27 cellular contexts compared by ENCODE assay signal in the genomic region with DNA sequence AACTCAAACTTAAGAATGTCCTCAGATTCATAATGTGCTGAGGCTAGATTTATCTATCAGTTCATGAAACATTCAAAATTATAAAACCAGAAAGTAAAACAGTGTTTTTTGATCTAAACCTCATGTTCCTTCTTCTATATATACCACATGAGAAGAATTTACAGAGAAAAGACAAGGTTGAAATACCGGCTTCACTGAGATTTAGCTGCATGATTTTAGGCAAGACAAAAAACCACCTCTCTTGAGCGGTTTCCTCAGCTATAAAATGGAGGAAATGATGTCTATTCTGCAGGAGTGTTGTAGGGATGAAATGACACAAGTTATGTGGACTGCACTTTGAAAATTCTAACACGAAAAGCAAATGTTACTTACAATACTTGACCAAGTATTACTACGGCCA.
"Had no signal": no experiment of that assay in that cellular context is flagged by ENCODE, and none has a peak within 500 bp of the region (broad histone marks: within the 10 kb centered on the region; RNA-seq: fewer than 3 reads in every experiment).

No MANE protein-coding gene starts in this region.

- H3K4me3 ChIP-seq: esophagus squamous epithelium, gastrocnemius medialis, heart right ventricle, left lung, lower lobe of right lung, mucosa of descending colon had no signal

- H3K27me3 Mint-ChIP-seq: dendritic cell treated with granulocyte-macrophage colony-stimulating factor and Interleukin-4, amounts not matched to agents 40 ng/mL and 50 ng/mL, for 4 days had no signal

- H3K36me3 Mint-ChIP-seq: mesothelial cell of epicardium, naive B cell had no signal

- ATAC-seq: effector memory CD8-positive, alpha-beta T cell; esophagus mucosa; gastrocnemius medialis; heart right ventricle; left cardiac atrium; left lung; left ventricle myocardium superior; lower lobe of right lung; mucosa of descending colon; naive thymus-derived CD8-positive, alpha-beta T cell had no signal

- FAIRE-seq: endometrium, islet of Langerhans had no signal

- H3K4me1 ChIP-seq: gastrocnemius medialis, heart right ventricle, left lung, lower lobe of right lung had no signal

- H3K4me3 Mint-ChIP-seq: dendritic cell treated with granulocyte-macrophage colony-stimulating factor and Interleukin-4, amounts not matched to agents 40 ng/mL and 50 ng/mL, for 4 days; effector memory CD8-positive, alpha-beta T cell; endodermal cell; mesothelial cell of epicardium; naive B cell had no signal

- H3K4me1 Mint-ChIP-seq: mesothelial cell of epicardium, naive B cell had no signal

- H3K27ac Mint-ChIP-seq: dendritic cell treated with granulocyte-macrophage colony-stimulating factor and Interleukin-4, amounts not matched to agents 40 ng/mL and 50 ng/mL, for 4 days; effector memory CD8-positive, alpha-beta T cell; endodermal cell; mesothelial cell of epicardium; naive B cell; naive thymus-derived CD8-positive, alpha-beta T cell had no signal

- H3K36me3 ChIP-seq: esophagus squamous epithelium, gastrocnemius medialis, heart right ventricle, left lung, lower lobe of right lung had no signal

- DNase-seq: cortex of kidney; effector CD8-positive, alpha-beta T cell; effector memory CD8-positive, alpha-beta T cell; endodermal cell; erythroblast; esophagus squamous epithelium; foreskin fibroblast; foreskin melanocyte; gastrocnemius medialis; glutamatergic neuron; head of caudate nucleus; heart right ventricle; hippocampal formation; left cardiac atrium; left lung; left ventricle myocardium superior; lower lobe of right lung; mesenchymal stem cell; mucosa of descending colon; naive B cell had no signal

- H3K9me3 Mint-ChIP-seq: dendritic cell treated with granulocyte-macrophage colony-stimulating factor and Interleukin-4, amounts not matched to agents 40 ng/mL and 50 ng/mL, for 4 days; effector memory CD8-positive, alpha-beta T cell; naive thymus-derived CD8-positive, alpha-beta T cell had no signal

- H3K9me3 ChIP-seq: esophagus squamous epithelium, gastrocnemius medialis, left lung, lower lobe of right lung, mucosa of descending colon had no signal

- H3K27ac ChIP-seq: epithelial cell of prostate, esophagus squamous epithelium, gastrocnemius medialis, heart right ventricle, left lung, lower lobe of right lung had no signal
